ENCODE assay signal across 30 cellular contexts in the genomic region with DNA sequence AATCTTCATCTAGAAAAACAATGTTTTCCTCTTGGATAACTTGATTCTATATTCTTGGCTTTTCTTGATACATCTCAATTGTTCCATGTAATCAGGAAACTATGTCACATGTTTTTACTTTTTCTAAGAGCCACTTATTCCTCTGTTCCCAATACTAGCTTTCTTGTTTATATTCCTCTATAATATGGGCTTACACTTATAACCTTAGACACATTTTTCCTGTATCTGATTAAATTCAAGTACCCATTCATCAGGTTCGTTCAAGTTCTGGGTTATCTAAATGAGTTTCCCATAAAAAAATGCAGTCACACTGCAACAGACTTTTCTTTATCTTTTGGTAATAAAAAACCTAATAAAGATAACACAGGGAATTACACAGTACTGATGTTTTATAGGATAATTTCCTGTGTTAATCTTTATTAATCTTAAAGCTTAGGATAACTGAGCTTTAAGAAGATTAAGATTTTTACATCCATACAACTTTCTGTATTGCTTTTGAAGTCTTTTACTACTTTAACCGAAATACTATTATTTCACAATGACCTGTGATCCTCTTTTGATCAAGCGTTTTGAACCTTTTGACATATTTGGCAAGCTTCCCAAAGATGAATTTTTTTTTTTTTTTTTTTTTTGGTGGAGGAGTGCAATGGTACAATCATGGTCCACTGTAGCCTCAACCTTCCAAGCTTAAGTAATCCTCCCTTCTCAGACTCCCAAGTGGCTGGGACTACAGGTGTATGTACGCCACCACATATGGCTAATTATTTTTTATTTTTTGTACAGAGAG. TPM values are rescaled to one million over a fixed set of nuclear protein-coding genes. Genes with fewer than 3 reads are reported as not detected.
DNase-seq lines count a peak whose midpoint lies in the region; ATAC-seq, FAIRE-seq and TF ChIP-seq lines count a peak whose summit lies in the region.
"Had no signal": no experiment of that assay in that cellular context is flagged by ENCODE, and none has a peak within 500 bp of the region (broad histone marks: within the 10 kb centered on the region; RNA-seq: fewer than 3 reads in every experiment).

No MANE protein-coding gene starts in this region.

- peak overlapping the region; percentile 12 for H3K4me2 ChIP-seq in Karpas-422 (ENCODE audit: low read depth, low read length, poor library complexity, severe bottlenecking)
- H3K4me2 ChIP-seq: smooth muscle cell had no signal

- intact Hi-C loops in A673 (cut with micrococcal nuclease; ENCODE audit: unreplicated experiment), result loop anchor here (5.0 to 10.0 kb wide), 2 partner anchors 311 to 524 kb away; no protein-coding TSS in a partner anchor

- ATAC-seq in foreskin keratinocyte, result no peak
- ATAC-seq: activated CD8-positive, alpha-beta T cell treated with anti-CD3 and anti-CD28 coated beads for 36 hours; activated naive CD4-positive, alpha-beta T cell treated with anti-CD3 and anti-CD28 coated beads, Interleukin-2, amount 50 U/mL, for 72 hours; effector memory CD8-positive, alpha-beta T cell; esophagus mucosa; gastrocnemius medialis; left cardiac atrium had no signal

- no peak overlapping the region for H3K4me3 ChIP-seq in A673 (ENCODE audit: low read depth, low read length, poor library complexity, severe bottlenecking)
- no peak overlapping the region for H3K4me3 ChIP-seq in Karpas-422 (ENCODE audit: low read length)
- H3K4me3 ChIP-seq in muscle layer of duodenum (ENCODE audit: low read depth in 1 of 2, low read length in 2 of 2), result no peak overlapping the region
- H3K4me3 ChIP-seq: colonic mucosa, gastrocnemius medialis, GM12878, SJCRH30, smooth muscle cell, tibial artery had no signal

- BruUV-seq in A673 (replicated peaks; lab: Mats Ljungman, UMichigan), result no TSS peak

- H4K20me1 ChIP-seq in Karpas-422 (ENCODE audit: insufficient read depth, low read depth, low read length), result no peaks in the 10 kb centered on the region

- H3K4me1 ChIP-seq in A673 (ENCODE audit: insufficient read depth, low read length, poor library complexity, severe bottlenecking) (peaks cover 10% of the 10 kb centered on the region), Karpas-422 (ENCODE audit: low read length) (peaks cover 22% of the 10 kb centered on the region), muscle layer of duodenum (ENCODE audit: control insufficient read depth in 1 of 2, insufficient read depth in 2 of 2, low read length in 2 of 2) (peaks cover 0 to 5% of the 10 kb centered on the region in 2 donors), foreskin keratinocyte (no peaks in the 10 kb centered on the region)
- H3K4me1 ChIP-seq: colonic mucosa, gastrocnemius medialis, SJCRH30, tibial artery had no signal

- no peaks in the 10 kb centered on the region; the same call in 1 of the 2 replicates for H3K79me2 ChIP-seq in Karpas-422 (ENCODE audit: low read length)

- H3K9me2 ChIP-seq in Karpas-422 (replicated peaks; ENCODE audit: insufficient read depth, low read length), result no peaks in the 10 kb centered on the region

- POLR2A ChIA-PET in A673 (lab: Charles Lee; ENCODE audit: low non-redundant PET), result no interaction called here

- H3K9me3 ChIP-seq in A673 (ENCODE audit: low read depth, low read length, poor library complexity, severe bottlenecking) (no peaks in the 10 kb centered on the region), Karpas-422 (ENCODE audit: low read length) (no peaks in the 10 kb centered on the region), muscle layer of duodenum (ENCODE audit: control insufficient read depth in 1 of 2, low read length in 2 of 2) (no peaks in the 10 kb centered on the region)
- H3K9me3 ChIP-seq: colonic mucosa, gastrocnemius medialis, SJCRH30, tibial artery had no signal

- no peaks in the 10 kb centered on the region for H3K36me3 ChIP-seq in A673 (ENCODE audit: insufficient read depth, low read length, poor library complexity, severe bottlenecking)
- 0 out of 2 replicates have a peak, but pooled peaks cover 3% of the 10 kb centered on the region for H3K36me3 ChIP-seq in Karpas-422 (ENCODE audit: insufficient read depth, low read length)
- H3K36me3 ChIP-seq in muscle layer of duodenum (ENCODE audit: control insufficient read depth in 1 of 2, insufficient read depth in 2 of 2, low read length in 2 of 2), result no peaks in the 10 kb centered on the region
- H3K36me3 ChIP-seq: colonic mucosa, gastrocnemius medialis, tibial artery had no signal

- no peak for TF ChIP-seq CTCF in A673 (conservative IDR thresholded peaks at IDR 0.05; ENCODE audit: low read depth, low read length)
- TF ChIP-seq CTCF in foreskin keratinocyte (conservative IDR thresholded peaks at IDR 0.05), result no peak

- peak; percentile 78 for FAIRE-seq in colon (lab: Jason Lieb, UNC)
- FAIRE-seq: GM12878 had no signal

- H3K9ac ChIP-seq in Karpas-422 (ENCODE audit: low read length), result no peak overlapping the region

- CTCF ChIA-PET in A673 (lab: Charles Lee), result interaction anchor here (0.6 kb wide), 1 partner anchor 299 kb away, joined by 3 read pairs; no protein-coding TSS in a partner anchor

- peak; percentile 40 for DNase-seq in A673 (ENCODE audit: low spot score)
- DNase-seq in Karpas-422, result no peak
- no peak for DNase-seq in NCI-H2196 (lab: John Stamatoyannopoulos, UW; ENCODE audit: unreplicated experiment)
- DNase-seq in HK-2 (ENCODE audit: unreplicated experiment), result no peak
- no peak for DNase-seq in foreskin keratinocyte
- DNase-seq in NCI-H510A treated with DMSO at 0.1 percent for 48 hours (lab: John Stamatoyannopoulos, UW), result no peak
- DNase-seq: activated CD4-positive, CD25-positive, alpha-beta regulatory T cell treated with anti-CD3 and anti-CD28 coated beads, Interleukin-2, amount 50 U/mL, for 72 hours; activated CD8-positive, alpha-beta T cell treated with anti-CD3 and anti-CD28 coated beads for 36 hours; C1 segment of cervical spinal cord; Calu3; colonic mucosa; effector memory CD8-positive, alpha-beta T cell; gastrocnemius medialis; left cardiac atrium; mammary epithelial cell; NCI-H1092 treated with DMSO at 0.1 percent for 48 hours; NCI-H187 treated with DMSO at 0.1 percent for 48 hours; NCI-H2171 treated with DMSO at 0.1 percent for 48 hours; NCI-H526; SJCRH30; stimulated activated CD4-positive, alpha-beta T cell treated with anti-CD3 and anti-CD28 coated beads, Interleukin-2, amount 100 ng/mL, for 24 hours; tibial artery had no signal

- 0 out of 2 replicates have a peak overlapping the region, but pooled peaks have one; percentile 39 for H2AFZ ChIP-seq in Karpas-422 (ENCODE audit: low read length)

- H3K27ac ChIP-seq in A673 (ENCODE audit: low read depth, low read length, poor library complexity, severe bottlenecking), result no peak overlapping the region
- peak overlapping the region; percentile 11; the same call in 1 of the 2 replicates for H3K27ac ChIP-seq in Karpas-422 (ENCODE audit: low read length)
- peak overlapping the region; percentile 8 for H3K27ac ChIP-seq in muscle layer of duodenum (ENCODE audit: low read length)
- H3K27ac ChIP-seq in foreskin keratinocyte, result no peak overlapping the region
- H3K27ac ChIP-seq: colonic mucosa, gastrocnemius medialis, SJCRH30, tibial artery had no signal

- no peaks in the 10 kb centered on the region for H3K27me3 ChIP-seq in A673 (replicated peaks; ENCODE audit: insufficient read depth, low read depth, low read length, poor library complexity)
- no peaks in the 10 kb centered on the region for H3K27me3 ChIP-seq in Karpas-422 (ENCODE audit: low read length)
- H3K27me3 ChIP-seq in muscle layer of duodenum (ENCODE audit: low read depth, low read length), result no peaks in the 10 kb centered on the region
- H3K27me3 ChIP-seq in foreskin keratinocyte, result no peaks in the 10 kb centered on the region
- H3K27me3 ChIP-seq: colonic mucosa, gastrocnemius medialis, SJCRH30, tibial artery had no signal

RNA-seq across cellular contexts. Expression of gene C2orf66, which starts 44.3 kb away (rescaled TPM):
- total RNA-seq in A673 (2021) (0.28 TPM in 1 of 2 replicates, not detected in the other), foreskin keratinocyte (0.14 TPM in 2 replicates)
- total RNA-seq in Karpas-422 (2014; rRNA removed; shearing (Covaris generic); ENCODE audit: low replicate concordance), result not detected in 2 replicates
- 0.06 TPM in 2 replicates for polyA plus RNA-seq in foreskin keratinocyte
- total RNA-seq: activated CD8-positive, alpha-beta T cell treated with anti-CD3 and anti-CD28 coated beads for 36 hours; Daoy; esophagus mucosa; gastrocnemius medialis; GM12878; myocyte had no signal
- polyA plus RNA-seq: smooth muscle cell had no signal

RNA-seq across cellular contexts. Expression of gene GTF3C3, which starts 54.0 kb away (rescaled TPM):
- total RNA-seq in A673 (2021) (60.3 and 68.6 TPM in 2 replicates), foreskin keratinocyte (24.6 and 28.9 TPM in 2 replicates)
- total RNA-seq in Karpas-422 (2014; rRNA removed; shearing (Covaris generic); ENCODE audit: low replicate concordance), result 34.8 and 99.0 TPM in 2 replicates
- 9.4 and 10.3 TPM in 2 replicates for polyA plus RNA-seq in foreskin keratinocyte

Comparison
In these comparisons a context has a peak if more than half of its experiments do, and no peak if none do; other contexts are left out.
1. H3K27ac ChIP-seq: peak in Karpas-422 (single experiment) and muscle layer of duodenum (single experiment); none in A673 (single experiment) and foreskin keratinocyte (single experiment).